ENCODE assay signal across 1 cellular context in genomic region chr1:65067491-65068201, GRCh38.
TF ChIP-seq lines count a peak whose summit lies in the region.

No MANE protein-coding gene starts in this region.

TF ChIP-seq in K562, 482 proteins besides CTCF, POLR2A, EP300 and RAD21 (continued from another document and continues in another):
- TF ChIP-seq, protein P1, sequence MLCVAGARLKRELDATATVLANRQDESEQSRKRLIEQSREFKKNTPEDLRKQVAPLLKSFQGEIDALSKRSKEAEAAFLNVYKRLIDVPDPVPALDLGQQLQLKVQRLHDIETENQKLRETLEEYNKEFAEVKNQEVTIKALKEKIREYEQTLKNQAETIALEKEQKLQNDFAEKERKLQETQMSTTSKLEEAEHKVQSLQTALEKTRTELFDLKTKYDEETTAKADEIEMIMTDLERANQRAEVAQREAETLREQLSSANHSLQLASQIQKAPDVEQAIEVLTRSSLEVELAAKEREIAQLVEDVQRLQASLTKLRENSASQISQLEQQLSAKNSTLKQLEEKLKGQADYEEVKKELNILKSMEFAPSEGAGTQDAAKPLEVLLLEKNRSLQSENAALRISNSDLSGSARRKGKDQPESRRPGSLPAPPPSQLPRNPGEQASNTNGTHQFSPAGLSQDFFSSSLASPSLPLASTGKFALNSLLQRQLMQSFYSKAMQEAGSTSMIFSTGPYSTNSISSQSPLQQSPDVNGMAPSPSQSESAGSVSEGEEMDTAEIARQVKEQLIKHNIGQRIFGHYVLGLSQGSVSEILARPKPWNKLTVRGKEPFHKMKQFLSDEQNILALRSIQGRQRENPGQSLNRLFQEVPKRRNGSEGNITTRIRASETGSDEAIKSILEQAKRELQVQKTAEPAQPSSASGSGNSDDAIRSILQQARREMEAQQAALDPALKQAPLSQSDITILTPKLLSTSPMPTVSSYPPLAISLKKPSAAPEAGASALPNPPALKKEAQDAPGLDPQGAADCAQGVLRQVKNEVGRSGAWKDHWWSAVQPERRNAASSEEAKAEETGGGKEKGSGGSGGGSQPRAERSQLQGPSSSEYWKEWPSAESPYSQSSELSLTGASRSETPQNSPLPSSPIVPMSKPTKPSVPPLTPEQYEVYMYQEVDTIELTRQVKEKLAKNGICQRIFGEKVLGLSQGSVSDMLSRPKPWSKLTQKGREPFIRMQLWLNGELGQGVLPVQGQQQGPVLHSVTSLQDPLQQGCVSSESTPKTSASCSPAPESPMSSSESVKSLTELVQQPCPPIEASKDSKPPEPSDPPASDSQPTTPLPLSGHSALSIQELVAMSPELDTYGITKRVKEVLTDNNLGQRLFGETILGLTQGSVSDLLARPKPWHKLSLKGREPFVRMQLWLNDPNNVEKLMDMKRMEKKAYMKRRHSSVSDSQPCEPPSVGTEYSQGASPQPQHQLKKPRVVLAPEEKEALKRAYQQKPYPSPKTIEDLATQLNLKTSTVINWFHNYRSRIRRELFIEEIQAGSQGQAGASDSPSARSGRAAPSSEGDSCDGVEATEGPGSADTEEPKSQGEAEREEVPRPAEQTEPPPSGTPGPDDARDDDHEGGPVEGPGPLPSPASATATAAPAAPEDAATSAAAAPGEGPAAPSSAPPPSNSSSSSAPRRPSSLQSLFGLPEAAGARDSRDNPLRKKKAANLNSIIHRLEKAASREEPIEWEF (CRISPR knock-in tag; IDR thresholded peaks at IDR 0.05), result no peak; the same call in 1 of the 2 replicates
- no peak for TF ChIP-seq TSC22D4 (tag; IDR thresholded peaks at IDR 0.05)
- no peak for TF ChIP-seq ZNF134 (CRISPR knock-in tag; conservative IDR thresholded peaks at IDR 0.05)
- no peak for TF ChIP-seq ZNF655 (CRISPR knock-in tag; IDR thresholded peaks at IDR 0.05)
- TF ChIP-seq GTF2E2 (tag; IDR thresholded peaks at IDR 0.05), result peak; percentile 86; the same call in 1 of the 2 replicates
- no peak for TF ChIP-seq ESRRA (IDR thresholded peaks at IDR 0.05; ENCODE audit: borderline replicate concordance, low read depth)
- no peak for TF ChIP-seq NFXL1 (CRISPR knock-in tag; IDR thresholded peaks at IDR 0.05)
- TF ChIP-seq ZBTB8A (IDR thresholded peaks at IDR 0.05; ENCODE audit: partially characterized antibody), result no peak
- no peak for TF ChIP-seq TEAD2 (tag; IDR thresholded peaks at IDR 0.05)
- no peak for TF ChIP-seq RBM15 (IDR thresholded peaks at IDR 0.05; ENCODE audit: insufficient read depth, low read length)
- TF ChIP-seq, protein P2, sequence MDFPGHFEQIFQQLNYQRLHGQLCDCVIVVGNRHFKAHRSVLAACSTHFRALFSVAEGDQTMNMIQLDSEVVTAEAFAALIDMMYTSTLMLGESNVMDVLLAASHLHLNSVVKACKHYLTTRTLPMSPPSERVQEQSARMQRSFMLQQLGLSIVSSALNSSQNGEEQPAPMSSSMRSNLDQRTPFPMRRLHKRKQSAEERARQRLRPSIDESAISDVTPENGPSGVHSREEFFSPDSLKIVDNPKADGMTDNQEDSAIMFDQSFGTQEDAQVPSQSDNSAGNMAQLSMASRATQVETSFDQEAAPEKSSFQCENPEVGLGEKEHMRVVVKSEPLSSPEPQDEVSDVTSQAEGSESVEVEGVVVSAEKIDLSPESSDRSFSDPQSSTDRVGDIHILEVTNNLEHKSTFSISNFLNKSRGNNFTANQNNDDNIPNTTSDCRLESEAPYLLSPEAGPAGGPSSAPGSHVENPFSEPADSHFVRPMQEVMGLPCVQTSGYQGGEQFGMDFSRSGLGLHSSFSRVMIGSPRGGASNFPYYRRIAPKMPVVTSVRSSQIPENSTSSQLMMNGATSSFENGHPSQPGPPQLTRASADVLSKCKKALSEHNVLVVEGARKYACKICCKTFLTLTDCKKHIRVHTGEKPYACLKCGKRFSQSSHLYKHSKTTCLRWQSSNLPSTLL (IDR thresholded peaks at IDR 0.05), result no peak
- TF ChIP-seq ZNF707 (CRISPR knock-in tag; conservative IDR thresholded peaks at IDR 0.05), result no peak
- TF ChIP-seq FIP1L1 (IDR thresholded peaks at IDR 0.05; ENCODE audit: low read depth, low read length, poor library complexity, severe bottlenecking), result no peak
- TF ChIP-seq, protein P3, sequence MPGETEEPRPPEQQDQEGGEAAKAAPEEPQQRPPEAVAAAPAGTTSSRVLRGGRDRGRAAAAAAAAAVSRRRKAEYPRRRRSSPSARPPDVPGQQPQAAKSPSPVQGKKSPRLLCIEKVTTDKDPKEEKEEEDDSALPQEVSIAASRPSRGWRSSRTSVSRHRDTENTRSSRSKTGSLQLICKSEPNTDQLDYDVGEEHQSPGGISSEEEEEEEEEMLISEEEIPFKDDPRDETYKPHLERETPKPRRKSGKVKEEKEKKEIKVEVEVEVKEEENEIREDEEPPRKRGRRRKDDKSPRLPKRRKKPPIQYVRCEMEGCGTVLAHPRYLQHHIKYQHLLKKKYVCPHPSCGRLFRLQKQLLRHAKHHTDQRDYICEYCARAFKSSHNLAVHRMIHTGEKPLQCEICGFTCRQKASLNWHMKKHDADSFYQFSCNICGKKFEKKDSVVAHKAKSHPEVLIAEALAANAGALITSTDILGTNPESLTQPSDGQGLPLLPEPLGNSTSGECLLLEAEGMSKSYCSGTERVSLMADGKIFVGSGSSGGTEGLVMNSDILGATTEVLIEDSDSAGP (CRISPR knock-in tag; IDR thresholded peaks at IDR 0.05), result no peak; the same call in 1 of the 2 replicates
- peak; percentile 74; the same call in 1 of the 2 replicates for TF ChIP-seq ZBTB17 (CRISPR knock-in tag; IDR thresholded peaks at IDR 0.05)
- no peak for TF ChIP-seq MCM2 (IDR thresholded peaks at IDR 0.05; ENCODE audit: low read depth)
- TF ChIP-seq OTX1 (CRISPR knock-in tag; IDR thresholded peaks at IDR 0.05), result no peak
- no peak for TF ChIP-seq XRCC3 (IDR thresholded peaks at IDR 0.05)
- TF ChIP-seq SMAD4 (CRISPR knock-in tag; conservative IDR thresholded peaks at IDR 0.05), result 0 out of 2 replicates have a peak, but pooled peaks have one; percentile 21
- no peak for TF ChIP-seq SNRNP70 (optimal IDR thresholded peaks at IDR 0.05; ENCODE audit: low read depth, low read length)
- no peak for TF ChIP-seq ZNF695 (CRISPR knock-in tag; IDR thresholded peaks at IDR 0.05)
- TF ChIP-seq HMBOX1 (IDR thresholded peaks at IDR 0.05), result no peak
- TF ChIP-seq CHD1 (IDR thresholded peaks at IDR 0.05; ENCODE audit: low read length), result peak; percentile 43
- 0 out of 2 replicates have a peak, but pooled peaks have one; percentile 13 for TF ChIP-seq ARID3A (IDR thresholded peaks at IDR 0.05; ENCODE audit: borderline replicate concordance, low read depth, low read length)
- TF ChIP-seq CREBBP (IDR thresholded peaks at IDR 0.05; ENCODE audit: low read depth, low read length), result no peak
- TF ChIP-seq PTTG1 (tag; IDR thresholded peaks at IDR 0.05; ENCODE audit: low read depth), result no peak
- no peak for TF ChIP-seq SMC3 (conservative IDR thresholded peaks at IDR 0.05; ENCODE audit: insufficient read depth, low read depth, low read length)
- TF ChIP-seq, protein P4, sequence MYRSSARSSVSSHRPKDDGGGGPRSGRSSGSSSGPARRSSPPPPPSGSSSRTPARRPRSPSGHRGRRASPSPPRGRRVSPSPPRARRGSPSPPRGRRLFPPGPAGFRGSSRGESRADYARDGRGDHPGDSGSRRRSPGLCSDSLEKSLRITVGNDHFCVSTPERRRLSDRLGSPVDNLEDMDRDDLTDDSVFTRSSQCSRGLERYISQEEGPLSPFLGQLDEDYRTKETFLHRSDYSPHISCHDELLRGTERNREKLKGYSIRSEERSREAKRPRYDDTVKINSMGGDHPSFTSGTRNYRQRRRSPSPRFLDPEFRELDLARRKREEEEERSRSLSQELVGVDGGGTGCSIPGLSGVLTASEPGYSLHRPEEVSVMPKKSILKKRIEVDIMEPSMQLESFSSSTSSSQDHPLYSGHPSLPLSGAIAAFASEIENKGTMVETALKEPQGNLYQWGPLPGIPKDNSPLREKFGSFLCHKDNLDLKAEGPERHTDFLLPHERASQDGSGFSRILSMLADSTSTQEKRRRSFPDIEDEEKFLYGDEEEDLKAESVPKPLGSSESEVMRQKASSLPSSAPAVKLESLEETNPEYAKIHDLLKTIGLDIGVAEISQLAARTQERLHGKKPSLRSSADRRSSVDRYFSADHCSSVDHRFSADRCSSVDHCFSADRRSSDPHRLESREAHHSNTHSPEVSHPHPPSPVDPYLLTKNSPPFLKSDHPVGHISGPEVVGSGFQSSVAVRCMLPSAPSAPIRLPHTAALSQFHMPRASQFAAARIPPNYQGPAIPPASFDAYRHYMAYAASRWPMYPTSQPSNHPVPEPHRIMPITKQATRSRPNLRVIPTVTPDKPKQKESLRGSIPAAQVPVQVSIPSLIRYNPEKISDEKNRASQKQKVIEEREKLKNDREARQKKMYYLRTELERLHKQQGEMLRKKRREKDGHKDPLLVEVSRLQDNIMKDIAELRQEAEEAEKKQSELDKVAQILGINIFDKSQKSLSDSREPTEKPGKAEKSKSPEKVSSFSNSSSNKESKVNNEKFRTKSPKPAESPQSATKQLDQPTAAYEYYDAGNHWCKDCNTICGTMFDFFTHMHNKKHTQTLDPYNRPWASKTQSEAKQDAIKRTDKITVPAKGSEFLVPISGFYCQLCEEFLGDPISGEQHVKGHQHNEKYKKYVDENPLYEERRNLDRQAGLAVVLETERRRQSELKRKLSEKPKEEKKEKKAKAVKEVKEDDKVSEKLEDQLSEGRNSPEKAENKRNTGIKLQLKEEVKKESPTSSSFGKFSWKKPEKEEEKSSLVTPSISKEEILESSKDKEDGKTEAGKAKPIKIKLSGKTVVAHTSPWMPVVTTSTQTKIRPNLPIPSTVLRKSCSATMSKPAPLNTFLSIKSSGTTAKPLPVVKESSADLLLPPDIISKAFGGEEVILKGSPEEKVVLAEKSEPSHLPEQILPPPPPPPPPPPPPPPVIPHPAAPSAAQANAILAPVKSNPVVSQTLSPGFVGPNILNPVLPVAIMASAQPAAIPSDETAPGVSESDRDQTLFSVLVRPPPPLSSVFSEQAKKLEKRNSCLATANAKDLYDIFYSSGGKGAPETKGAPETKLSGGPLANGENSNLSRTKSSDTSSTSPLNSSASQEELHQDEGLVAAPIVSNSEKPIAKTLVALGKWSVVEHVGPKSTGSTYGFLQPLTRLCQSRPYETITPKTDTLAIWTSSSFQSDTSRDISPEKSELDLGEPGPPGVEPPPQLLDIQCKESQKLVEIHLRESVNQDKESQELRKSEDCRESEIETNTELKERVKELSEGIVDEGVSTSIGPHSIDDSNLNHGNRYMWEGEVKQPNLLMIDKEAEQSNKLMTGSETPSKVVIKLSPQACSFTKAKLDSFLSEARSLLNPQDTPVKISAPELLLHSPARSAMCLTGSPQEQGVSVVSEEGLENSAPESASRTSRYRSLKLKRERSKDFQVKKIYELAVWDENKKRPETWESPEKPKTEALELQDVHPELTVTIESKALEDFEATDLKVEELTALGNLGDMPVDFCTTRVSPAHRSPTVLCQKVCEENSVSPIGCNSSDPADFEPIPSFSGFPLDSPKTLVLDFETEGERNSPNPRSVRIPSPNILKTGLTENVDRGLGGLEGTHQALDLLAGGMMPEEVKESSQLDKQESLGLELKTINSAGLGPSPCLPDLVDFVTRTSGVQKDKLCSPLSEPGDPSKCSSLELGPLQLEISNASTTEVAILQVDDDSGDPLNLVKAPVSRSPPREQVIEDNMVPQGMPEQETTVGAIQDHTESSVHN (IDR thresholded peaks at IDR 0.05; ENCODE audit: borderline replicate concordance in 1 of 2, low read depth in 1 of 2), result 0 out of 4 replicates have a peak, but pooled peaks of 1 of the 2 experiments have one; percentile 42
- TF ChIP-seq, protein P5, sequence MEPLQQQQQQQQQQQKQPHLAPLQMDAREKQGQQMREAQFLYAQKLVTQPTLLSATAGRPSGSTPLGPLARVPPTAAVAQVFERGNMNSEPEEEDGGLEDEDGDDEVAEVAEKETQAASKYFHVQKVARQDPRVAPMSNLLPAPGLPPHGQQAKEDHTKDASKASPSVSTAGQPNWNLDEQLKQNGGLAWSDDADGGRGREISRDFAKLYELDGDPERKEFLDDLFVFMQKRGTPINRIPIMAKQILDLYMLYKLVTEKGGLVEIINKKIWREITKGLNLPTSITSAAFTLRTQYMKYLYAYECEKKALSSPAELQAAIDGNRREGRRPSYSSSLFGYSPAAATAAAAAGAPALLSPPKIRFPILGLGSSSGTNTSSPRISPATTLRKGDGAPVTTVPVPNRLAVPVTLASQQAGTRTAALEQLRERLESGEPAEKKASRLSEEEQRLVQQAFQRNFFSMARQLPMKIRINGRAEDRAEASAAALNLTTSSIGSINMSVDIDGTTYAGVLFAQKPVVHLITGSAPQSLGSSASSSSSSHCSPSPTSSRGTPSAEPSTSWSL (CRISPR knock-in tag; IDR thresholded peaks at IDR 0.05; ENCODE audit: borderline replicate concordance), result no peak
- TF ChIP-seq ZNF197 (CRISPR knock-in tag; IDR thresholded peaks at IDR 0.05; ENCODE audit: low read depth), result 0 out of 2 replicates have a peak, but pooled peaks have one; percentile 59
- TF ChIP-seq NUFIP1 (IDR thresholded peaks at IDR 0.05; ENCODE audit: partially characterized antibody), result no peak
